ENCODE assay signal across 18 cellular contexts in genomic region chr19:17063412-17063811, GRCh38. TPM values are rescaled to one million over a fixed set of nuclear protein-coding genes. Genes with fewer than 3 reads are reported as not detected.
DNase-seq lines count a peak whose midpoint lies in the region; ATAC-seq, FAIRE-seq and TF ChIP-seq lines count a peak whose summit lies in the region.
"Had no signal": no experiment of that assay in that cellular context is flagged by ENCODE, and none has a peak within 500 bp of the region (broad histone marks: within the 10 kb centered on the region; RNA-seq: fewer than 3 reads in every experiment).

No MANE protein-coding gene starts in this region.

- H3K4me1 Mint-ChIP-seq in activated CD4-positive, alpha-beta T cell treated with anti-CD3 and anti-CD28 coated beads for 36 hours = peaks cover 35% of the 10 kb centered on the region
- peaks cover 8% of the 10 kb centered on the region for H3K4me1 Mint-ChIP-seq in GM23338

- intact Hi-C loops in activated CD4-positive, alpha-beta T cell treated with anti-CD3 and anti-CD28 coated beads for 36 hours (cut with DNase I, micrococcal nuclease) = no loop called here
- intact Hi-C loops in GM12878 (cut with micrococcal nuclease; ENCODE audit: unreplicated experiment) = loop anchor here (10.0 kb wide), 1 partner anchor 121 kb away; no protein-coding TSS in a partner anchor

- POLR2A ChIA-PET in activated CD4-positive, alpha-beta T cell treated with anti-CD3 and anti-CD28 coated beads for 36 hours (lab: Charles Lee) = no interaction called here
- POLR2A ChIA-PET in GM12878 (lab: Charles Lee) = interaction anchor here (1.3 kb wide), 1 partner anchor 13 kb away, joined by 3 read pairs; no protein-coding TSS in a partner anchor

- no peak overlapping the region for H3K27ac Mint-ChIP-seq in activated CD4-positive, alpha-beta T cell treated with anti-CD3 and anti-CD28 coated beads for 36 hours
- no peak overlapping the region for H3K27ac Mint-ChIP-seq in GM23338

- WGBS in GM12878 (ENCODE audit: insufficient coverage, insufficient replicate concordance, low lambda C conversion rate, missing lambda C conversion rate) = 6% methylated on average over 2 of the region's 2 CpGs
- no CpG with 5 or more reads among the region's 2 CpGs for WGBS in trophoblast cell (ENCODE audit: extremely low coverage, insufficient coverage, insufficient read length)

- H4K12ac ChIP-seq in trophoblast cell (ENCODE audit: low read depth, low read length) = no peak overlapping the region

- TF ChIP-seq CTCF in GM23338 (conservative IDR thresholded peaks at IDR 0.05; ENCODE audit: low read depth in 2 of 2) (no peak), GM12878 (IDR thresholded peaks at IDR 0.05 in 2 of 3, conservative IDR thresholded peaks at IDR 0.05 in 1 of 3; ENCODE audit: control insufficient read depth in 2 of 3, extremely low read depth in 1 of 3, insufficient read depth in 1 of 3, low read depth in 3 of 3, low read length in 3 of 3) (no peak)

- TF ChIP-seq RAD21 in GM12878 (IDR thresholded peaks at IDR 0.05; ENCODE audit: insufficient read depth, low read depth, low read length) = no peak

- peaks cover 54% of the 10 kb centered on the region for H3K36me3 Mint-ChIP-seq in activated CD4-positive, alpha-beta T cell treated with anti-CD3 and anti-CD28 coated beads for 36 hours (ENCODE audit: low read depth)
- H3K36me3 Mint-ChIP-seq in GM23338 (ENCODE audit: low read depth) = peaks cover 77% of the 10 kb centered on the region

- peak; percentile 54 for ATAC-seq in activated CD4-positive, alpha-beta T cell treated with anti-CD3 and anti-CD28 coated beads for 36 hours
- ATAC-seq in GM23338 (no peak), GM12878 (peak; percentile 44), GM19023 (IDR thresholded peaks at IDR 0.05; ENCODE audit: unreplicated experiment) (no peak)
- ATAC-seq: HepG2 had no signal

- H4K8ac ChIP-seq in trophoblast cell (ENCODE audit: low read depth, low read length) = no peak overlapping the region

- H3F3A ChIP-seq in GM23338 (replicated peaks; ENCODE audit: low read depth) = peaks cover 2% of the 10 kb centered on the region; the same call in 1 of the 2 replicates

- no peak overlapping the region for H2BK120ac ChIP-seq in trophoblast cell (ENCODE audit: insufficient read depth, low read length, poor library complexity)

- no peak overlapping the region for H4K91ac ChIP-seq in trophoblast cell (ENCODE audit: low read depth, low read length)

- H3K4ac ChIP-seq in trophoblast cell (ENCODE audit: low read depth, low read length) = peak overlapping the region; percentile 84

- H3K4me1 ChIP-seq in GM23338 (ENCODE audit: insufficient read depth) = no peaks in the 10 kb centered on the region
- peaks cover 25% of the 10 kb centered on the region for H3K4me1 ChIP-seq in GM12878 (ENCODE audit: control insufficient read depth, insufficient read depth, low read length)
- peaks cover 5 to 10% of the 10 kb centered on the region in 2 experiments for H3K4me1 ChIP-seq in trophoblast cell (ENCODE audit: control insufficient read depth in 1 of 2, insufficient read depth in 2 of 2, low read length in 2 of 2)

- no peak overlapping the region for H3K23ac ChIP-seq in trophoblast cell (ENCODE audit: low read length)

- CTCF ChIA-PET in activated CD4-positive, alpha-beta T cell treated with anti-CD3 and anti-CD28 coated beads for 36 hours (lab: Charles Lee) = interaction anchor here (1.7 kb wide), 1 partner anchor 11 kb away, joined by 4 read pairs; no protein-coding TSS in a partner anchor
- CTCF ChIA-PET in GM12878 (lab: Yijun Ruan, JAX) = interaction anchor here (0.8 to 1.4 kb wide), 3 partner anchors 58 to 227 kb away, joined by 3 to 5 read pairs (median 3); no protein-coding TSS in a partner anchor

- H3K79me2 ChIP-seq in GM23338 (replicated peaks; ENCODE audit: insufficient read depth) = peaks cover 65% of the 10 kb centered on the region
- peaks cover 12% of the 10 kb centered on the region for H3K79me2 ChIP-seq in GM12878 (ENCODE audit: control insufficient read depth, insufficient read depth, low read length)
- peaks cover 2% of the 10 kb centered on the region for H3K79me2 ChIP-seq in trophoblast cell (ENCODE audit: control insufficient read depth, insufficient read depth, low read length, poor library complexity)

- SMC1A ChIA-PET in GM12878 (lab: Charles Lee; ENCODE audit: uncharacterized antibody, unreplicated experiment) = no interaction called here

- peaks cover 2% of the 10 kb centered on the region for H3K79me1 ChIP-seq in trophoblast cell (ENCODE audit: low read length)

- H3K36me3 ChIP-seq in GM23338 (ENCODE audit: insufficient read depth) (peaks cover 21% of the 10 kb centered on the region), GM12878 (ENCODE audit: control insufficient read depth in 2 of 2, insufficient read depth in 2 of 2, low read length in 1 of 2) (peaks cover 10 to 16% of the 10 kb centered on the region in 2 experiments; a peak in 3 of 4 replicates), trophoblast cell (ENCODE audit: control insufficient read depth in 1 of 2, insufficient read depth in 2 of 2, low read length in 2 of 2) (peaks cover 16 to 23% of the 10 kb centered on the region in 2 experiments)

- H3K4me2 ChIP-seq in GM23338 (no peak overlapping the region), GM12878 (ENCODE audit: control insufficient read depth, insufficient read depth) (peak overlapping the region; percentile 39; the same call in 1 of the 2 replicates), trophoblast cell (ENCODE audit: low read length) (no peak overlapping the region)
- H3K4me2 ChIP-seq: BLaER1 treated with 17β-estradiol and CSF1 and Interleukin-3, amounts not matched to agents 10 nM and 100 nM had no signal

- TF ChIP-seq POLR2A in GM12878 (IDR thresholded peaks at IDR 0.05; ENCODE audit: low read depth, low read length) = no peak

- H2AFZ ChIP-seq in GM23338 (no peak overlapping the region), GM12878 (ENCODE audit: control insufficient read depth, low read depth, low read length) (no peak overlapping the region), trophoblast cell (ENCODE audit: insufficient read depth, low read length, poor library complexity) (no peak overlapping the region)

- H3K27ac ChIP-seq in GM23338 (ENCODE audit: low read depth) (0 out of 2 replicates have a peak overlapping the region, but pooled peaks have one; percentile 26), GM12878 (ENCODE audit: control insufficient read depth, insufficient read depth) (no peak overlapping the region), trophoblast cell (ENCODE audit: low read depth, low read length) (no peak overlapping the region)
- H3K27ac ChIP-seq: BLaER1 treated with 17β-estradiol and CSF1 and Interleukin-3, amounts not matched to agents 10 nM and 100 nM had no signal

- peak overlapping the region; percentile 45 for H2BK12ac ChIP-seq in trophoblast cell (ENCODE audit: low read length)

- H4K20me1 ChIP-seq in GM23338 (replicated peaks; ENCODE audit: insufficient read depth) (peaks cover 14% of the 10 kb centered on the region), GM12878 (ENCODE audit: control insufficient read depth, insufficient read depth) (peaks cover 2% of the 10 kb centered on the region; the same call in 1 of the 2 replicates)

- in situ Hi-C loops in GM12878 (cut with MboI) = no loop called here

- H3K18ac ChIP-seq in trophoblast cell (ENCODE audit: low read length) = no peak overlapping the region

- no TSS peak for BruUV-seq in GM12878 (replicated peaks; lab: Mats Ljungman, UMichigan)

- DNase-seq in activated CD4-positive, alpha-beta T cell treated with anti-CD3 and anti-CD28 coated beads for 36 hours = no peak
- no peak for DNase-seq in activated CD4-positive, alpha-beta T cell treated with anti-CD3 and anti-CD28 coated beads, Interleukin-2, amount 50 U/mL, for 1 hour
- DNase-seq in GM23338 (ENCODE audit: low spot score) (no peak), GM12878 (ENCODE audit: low read depth, low spot score) (no peak), trophoblast cell (no peak), NCI-H345 treated with DMSO at 0.1 percent for 48 hours (lab: John Stamatoyannopoulos, UW; ENCODE audit: unreplicated experiment) (no peak), NCI-H1417 treated with DMSO at 0.1 percent for 48 hours (lab: John Stamatoyannopoulos, UW) (no peak)
- DNase-seq: ACHN; CD4-positive, alpha-beta memory T cell; DMS79 had no signal

- no peak overlapping the region for H3K4me3 Mint-ChIP-seq in activated CD4-positive, alpha-beta T cell treated with anti-CD3 and anti-CD28 coated beads for 36 hours
- no peak overlapping the region; the same call in 2 of the 3 replicates for H3K4me3 Mint-ChIP-seq in GM23338
- H3K4me3 Mint-ChIP-seq: CD4-positive, alpha-beta memory T cell had no signal

- no peaks in the 10 kb centered on the region for H3K27me3 ChIP-seq in GM23338 (ENCODE audit: insufficient read depth)
- no peaks in the 10 kb centered on the region for H3K27me3 ChIP-seq in GM12878 (replicated peaks in 1 of 2; ENCODE audit: control insufficient read depth in 2 of 2, insufficient read depth in 2 of 2, low read length in 1 of 2)
- no peaks in the 10 kb centered on the region for H3K27me3 ChIP-seq in trophoblast cell (ENCODE audit: insufficient read depth, low read length)
- H3K27me3 ChIP-seq: BLaER1 treated with 17β-estradiol and CSF1 and Interleukin-3, amounts not matched to agents 10 nM and 100 nM had no signal

- TF ChIP-seq EP300 in GM12878 (IDR thresholded peaks at IDR 0.05; ENCODE audit: borderline replicate concordance in 1 of 2, control insufficient read depth in 1 of 2, low read depth in 2 of 2, low read length in 2 of 2) = no peak

- peak overlapping the region; percentile 4 for H2BK5ac ChIP-seq in trophoblast cell (ENCODE audit: low read depth, low read length, poor library complexity)

- H3K4me3 ChIP-seq in GM23338 (no peak overlapping the region), GM12878 (no peak overlapping the region), trophoblast cell (ENCODE audit: low read depth, low read length) (no peak overlapping the region)
- H3K4me3 ChIP-seq: BLaER1 treated with 17β-estradiol and CSF1 and Interleukin-3, amounts not matched to agents 10 nM and 100 nM; HAP-1 had no signal

- H3K27me3 Mint-ChIP-seq in activated CD4-positive, alpha-beta T cell treated with anti-CD3 and anti-CD28 coated beads for 36 hours = no peaks in the 10 kb centered on the region
- H3K27me3 Mint-ChIP-seq in GM23338 (ENCODE audit: insufficient read depth, low read depth, poor library complexity) = no peaks in the 10 kb centered on the region
- H3K27me3 Mint-ChIP-seq: CD4-positive, alpha-beta memory T cell had no signal

- FAIRE-seq in GM12878 (lab: Jason Lieb, UNC) = no peak
- FAIRE-seq: GM12891, H1, HepG2, HTR-8/SVneo had no signal

- H3K9me3 Mint-ChIP-seq in activated CD4-positive, alpha-beta T cell treated with anti-CD3 and anti-CD28 coated beads for 36 hours (ENCODE audit: low read depth) = no peaks in the 10 kb centered on the region
- peaks cover 10% of the 10 kb centered on the region; the same call in 2 of the 3 replicates for H3K9me3 Mint-ChIP-seq in GM23338

- H3K9ac ChIP-seq in GM12878 (ENCODE audit: control insufficient read depth, insufficient read depth, low read length) (no peak overlapping the region), trophoblast cell (ENCODE audit: low read length) (no peak overlapping the region)
- H3K9ac ChIP-seq: BLaER1 treated with 17β-estradiol and CSF1 and Interleukin-3, amounts not matched to agents 10 nM and 100 nM had no signal

- no peak overlapping the region for H2AK5ac ChIP-seq in trophoblast cell (ENCODE audit: low read length)

- no peak overlapping the region for H3K14ac ChIP-seq in trophoblast cell (ENCODE audit: low read length)

- RAD21 ChIA-PET in GM12878 (lab: Charles Lee; ENCODE audit: unreplicated experiment) = interaction anchor here (0.6 kb wide), 1 partner anchor 242 kb away, joined by 6 read pairs; no protein-coding TSS in a partner anchor

- H3K9me2 ChIP-seq in GM23338 (ENCODE audit: insufficient read depth) = no peaks in the 10 kb centered on the region

- H3K9me3 ChIP-seq in GM12878 (replicated peaks; ENCODE audit: control insufficient read depth, insufficient read depth, low read length) (no peaks in the 10 kb centered on the region), trophoblast cell (ENCODE audit: insufficient read depth, low read depth, low read length) (peaks cover 4% of the 10 kb centered on the region)
- H3K9me3 ChIP-seq: HAP-1 had no signal

RNA-seq across cellular contexts. Expression of gene HAUS8, which starts 11.8 kb away (rescaled TPM):
- total RNA-seq in activated CD4-positive, alpha-beta T cell treated with anti-CD3 and anti-CD28 coated beads for 36 hours = 10 to 100 TPM; 32.6 to 41.7 TPM
- 10.6 and 11.1 TPM in 2 replicates for total RNA-seq in GM23338 (2014; rRNA removed; shearing (Covaris generic))
- polyA plus RNA-seq in GM23338 (2016; fragmentation: Nextera tagmentation; extraction: Ambion mirVana) = 33.3 and 35.5 TPM in 2 replicates
- 14.2 and 16.9 TPM in 2 replicates for total RNA-seq in GM12878 (2013; cell fraction: nucleolus; rRNA removed)
- total RNA-seq in GM12878 (2014; rRNA removed) = 15.4 and 22.7 TPM in 2 replicates
- 22.8 and 24.0 TPM in 2 replicates for total RNA-seq in GM12878 (2014; rRNA removed; fragmentation: Illumina TruSeq; extraction: Trizol)
- total RNA-seq in GM12878 (2021) = 32.0 and 36.8 TPM in 2 replicates
- polyA plus RNA-seq in GM12878 (2011; ENCODE audit: low read depth) = 14.4 TPM
- 21.3 and 24.6 TPM in 2 replicates for polyA plus RNA-seq in GM12878 (2011; rRNA removed)
- polyA plus RNA-seq in GM12878 (2011; cell fraction: cytosol; rRNA removed) = 24.9 and 27.7 TPM in 2 replicates
- 31.7 and 32.0 TPM in 2 replicates for polyA plus RNA-seq in GM12878 (2011; cell fraction: nucleus; rRNA removed)
- 16.4 and 17.9 TPM in 2 replicates for polyA plus RNA-seq in GM12878 (2012)
- polyA plus RNA-seq in GM12878 (2014; fragmentation: Illumina TruSeq; extraction: Trizol) = 33.1 and 37.2 TPM in 2 replicates
- polyA plus RNA-seq in GM12878 (2014; fragmentation: Nextera tagmentation; extraction: Ambion mirVana) = 10 to 100 TPM; 24.2 to 35.7 TPM
- 34.6 and 37.4 TPM in 2 replicates for polyA plus RNA-seq in GM12878 (2014; rRNA removed)
- polyA plus RNA-seq in GM12878 (2016; fragmentation: Nextera tagmentation; extraction: Ambion mirVana) = 10 to 100 TPM; 43.0 to 43.9 TPM
- 10.3 and 10.8 TPM in 2 replicates for polyA minus RNA-seq in GM12878 (2011; rRNA and poly(A)+ RNA removed)
- polyA minus RNA-seq in GM12878 (2011; cell fraction: cytosol; rRNA and poly(A)+ RNA removed) = 3.7 and 8.1 TPM in 2 replicates
- 5.4 and 11.7 TPM in 2 replicates for polyA minus RNA-seq in GM12878 (2011; cell fraction: nucleus; rRNA and poly(A)+ RNA removed)
- polyA plus RNA-seq in trophoblast cell (2013) = 31.7 and 32.6 TPM in 2 replicates

RNA-seq across cellular contexts. Expression of gene MYO9B, which starts 12.2 kb away (rescaled TPM):
- 10 to 100 TPM; 90.3 to 98.5 TPM for total RNA-seq in activated CD4-positive, alpha-beta T cell treated with anti-CD3 and anti-CD28 coated beads for 36 hours
- total RNA-seq in GM23338 (2014; rRNA removed; shearing (Covaris generic)) = 61.3 and 65.6 TPM in 2 replicates
- polyA plus RNA-seq in GM23338 (2016; fragmentation: Nextera tagmentation; extraction: Ambion mirVana) = 28.7 and 29.0 TPM in 2 replicates
- 555 and 589 TPM in 2 replicates for total RNA-seq in GM12878 (2013; cell fraction: nucleolus; rRNA removed)
- 66.4 and 77.3 TPM in 2 replicates for total RNA-seq in GM12878 (2014; rRNA removed)
- 38.1 and 42.6 TPM in 2 replicates for total RNA-seq in GM12878 (2014; rRNA removed; fragmentation: Illumina TruSeq; extraction: Trizol)
- 157 and 165 TPM in 2 replicates for total RNA-seq in GM12878 (2021)
- polyA plus RNA-seq in GM12878 (2011; ENCODE audit: low read depth) = 65.2 TPM
- polyA plus RNA-seq in GM12878 (2011; rRNA removed) = 26.7 and 48.9 TPM in 2 replicates
- polyA plus RNA-seq in GM12878 (2011; cell fraction: cytosol; rRNA removed) = 49.6 and 58.1 TPM in 2 replicates
- 452 and 507 TPM in 2 replicates for polyA plus RNA-seq in GM12878 (2011; cell fraction: nucleus; rRNA removed)
- polyA plus RNA-seq in GM12878 (2012) = 174 and 191 TPM in 2 replicates
- polyA plus RNA-seq in GM12878 (2014; fragmentation: Illumina TruSeq; extraction: Trizol) = 26.8 and 57.9 TPM in 2 replicates
- polyA plus RNA-seq in GM12878 (2014; fragmentation: Nextera tagmentation; extraction: Ambion mirVana) = 10 to 100 TPM in 1 of 2 experiments, 1 to 10 TPM in 1; 5.4 to 11.1 TPM
- 87.6 and 105 TPM in 2 replicates for polyA plus RNA-seq in GM12878 (2014; rRNA removed)
- polyA plus RNA-seq in GM12878 (2016; fragmentation: Nextera tagmentation; extraction: Ambion mirVana) = 10 to 100 TPM; 25.4 to 32.8 TPM
- 93.1 and 119 TPM in 2 replicates for polyA minus RNA-seq in GM12878 (2011; rRNA and poly(A)+ RNA removed)
- polyA minus RNA-seq in GM12878 (2011; cell fraction: cytosol; rRNA and poly(A)+ RNA removed) = 59.6 and 66.5 TPM in 2 replicates
- 106 and 154 TPM in 2 replicates for polyA minus RNA-seq in GM12878 (2011; cell fraction: nucleus; rRNA and poly(A)+ RNA removed)
- polyA plus RNA-seq in trophoblast cell (2013) = 64.1 and 65.1 TPM in 2 replicates

RNA-seq across cellular contexts. Expression of gene CPAMD8, which starts 36.8 kb away (rescaled TPM):
- total RNA-seq in activated CD4-positive, alpha-beta T cell treated with anti-CD3 and anti-CD28 coated beads for 36 hours = under 1 TPM; 0.11 to 0.41 TPM
- total RNA-seq in GM23338 (2014; rRNA removed; shearing (Covaris generic)) = 11.8 and 14.1 TPM in 2 replicates
- 4.4 and 4.6 TPM in 2 replicates for polyA plus RNA-seq in GM23338 (2016; fragmentation: Nextera tagmentation; extraction: Ambion mirVana)
- total RNA-seq in GM12878 (2013; cell fraction: nucleolus; rRNA removed) = 0.79 and 1.2 TPM in 2 replicates
- 0.40 and 0.54 TPM in 2 replicates for total RNA-seq in GM12878 (2014; rRNA removed)
- total RNA-seq in GM12878 (2014; rRNA removed; fragmentation: Illumina TruSeq; extraction: Trizol) = 0.14 TPM in 1 of 2 replicates, not detected in the other
- 0.13 and 0.97 TPM in 2 replicates for total RNA-seq in GM12878 (2021)
- 0.29 TPM for polyA plus RNA-seq in GM12878 (2011; ENCODE audit: low read depth)
- 0.16 and 0.24 TPM in 2 replicates for polyA plus RNA-seq in GM12878 (2011; rRNA removed)
- polyA plus RNA-seq in GM12878 (2011; cell fraction: cytosol; rRNA removed) = 0.25 and 0.40 TPM in 2 replicates
- 0.88 and 0.89 TPM in 2 replicates for polyA plus RNA-seq in GM12878 (2011; cell fraction: nucleus; rRNA removed)
- 0.45 and 0.90 TPM in 2 replicates for polyA plus RNA-seq in GM12878 (2012)
- 0.05 and 0.12 TPM in 2 replicates for polyA plus RNA-seq in GM12878 (2014; fragmentation: Illumina TruSeq; extraction: Trizol)
- polyA plus RNA-seq in GM12878 (2014; fragmentation: Nextera tagmentation; extraction: Ambion mirVana) = not detected
- 0.83 and 1.1 TPM in 2 replicates for polyA plus RNA-seq in GM12878 (2014; rRNA removed)
- under 1 TPM; 0.21 to 0.25 TPM for polyA plus RNA-seq in GM12878 (2016; fragmentation: Nextera tagmentation; extraction: Ambion mirVana)
- 0.22 and 0.26 TPM in 2 replicates for polyA minus RNA-seq in GM12878 (2011; rRNA and poly(A)+ RNA removed)
- not detected in 2 replicates for polyA minus RNA-seq in GM12878 (2011; cell fraction: cytosol; rRNA and poly(A)+ RNA removed)
- 0.57 and 0.73 TPM in 2 replicates for polyA minus RNA-seq in GM12878 (2011; cell fraction: nucleus; rRNA and poly(A)+ RNA removed)
- 4.6 and 4.8 TPM in 2 replicates for polyA plus RNA-seq in trophoblast cell (2013)
- total RNA-seq: A172 had no signal

Comparison
In these comparisons a context has a peak if more than half of its experiments do, and no peak if none do; other contexts are left out.
1. ATAC-seq: peak in activated CD4-positive, alpha-beta T cell treated with anti-CD3 and anti-CD28 coated beads for 36 hours (single experiment) and GM12878 (single experiment); none in GM23338 (single experiment) and GM19023 (single experiment).